10 cellular contexts compared by ENCODE assay signal in the genomic region with DNA sequence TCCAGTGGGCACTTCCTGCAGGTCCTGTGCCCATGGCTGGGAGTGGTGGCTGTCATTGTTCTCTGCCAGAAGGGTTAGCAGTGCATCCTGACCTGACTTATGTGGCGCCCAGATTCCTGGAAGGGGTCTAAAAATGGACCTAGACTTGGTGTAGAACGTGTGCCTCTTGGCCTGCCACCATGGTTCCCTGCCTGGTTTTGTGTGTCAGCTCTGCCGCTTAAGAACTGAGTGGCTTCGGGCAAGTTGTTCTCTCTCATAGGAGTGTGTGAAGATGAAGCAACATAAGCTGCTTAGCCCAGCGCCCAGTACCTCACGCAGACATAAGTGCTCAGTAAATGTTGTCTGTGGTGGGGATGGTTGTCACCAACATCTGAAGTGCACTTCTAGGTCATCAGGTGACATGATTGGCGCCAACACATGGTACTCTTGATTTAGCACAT. TPM values are rescaled to one million over a fixed set of nuclear protein-coding genes. Genes with fewer than 3 reads are reported as not detected.
DNase-seq lines count a peak whose midpoint lies in the region; ATAC-seq and TF ChIP-seq lines count a peak whose summit lies in the region.
"Had no signal": no experiment of that assay in that cellular context is flagged by ENCODE, and none has a peak within 500 bp of the region (broad histone marks: within the 10 kb centered on the region; RNA-seq: fewer than 3 reads in every experiment).

No MANE protein-coding gene starts in this region.

- peak overlapping the region in 58 of 59 donors; percentile 14 to 94 (median 79) for H3K27ac ChIP-seq in dorsolateral prefrontal cortex

- H3K4me3 Mint-ChIP-seq in osteocyte (ENCODE audit: unreplicated experiment) = no peak overlapping the region

- CTCF ChIA-PET in GM10248 (lab: Yijun Ruan, JAX) = interaction anchor here (1.0 to 2.9 kb wide), 9 partner anchors 8 to 442 kb away, joined by 3 to 10 read pairs (median 6); partner anchors contain the start of gene CEBPB

- no peaks in the 10 kb centered on the region for H3K27me3 Mint-ChIP-seq in osteocyte (ENCODE audit: unreplicated experiment)

- intact Hi-C loops in dorsolateral prefrontal cortex (cut with DNase I) = no loop called here

- peaks cover 6% of the 10 kb centered on the region for H3K9me3 Mint-ChIP-seq in osteocyte (ENCODE audit: unreplicated experiment)

- H3K27ac Mint-ChIP-seq in osteocyte (ENCODE audit: unreplicated experiment) = peak overlapping the region; percentile 94

- POLR2A ChIA-PET in GM10248 (lab: Yijun Ruan, JAX) = no interaction called here

- H3K4me1 Mint-ChIP-seq in osteocyte (ENCODE audit: unreplicated experiment) = peaks cover 46% of the 10 kb centered on the region

- ATAC-seq in GM21390 (IDR thresholded peaks at IDR 0.05; ENCODE audit: unreplicated experiment) = no peak

- TF ChIP-seq CTCF in dorsolateral prefrontal cortex (IDR thresholded peaks at IDR 0.05 in 54 of 56, conservative IDR thresholded peaks at IDR 0.05 in 2 of 56; ENCODE audit: low read depth in 1 of 56, partially characterized antibody in 56 of 56) (no peak), osteocyte (IDR thresholded peaks at IDR 0.05) (no peak), GM10248 (IDR thresholded peaks at IDR 0.05; ENCODE audit: control extremely low read depth, extremely low read depth, low read depth, missing control alignments) (no peak)

- no peak overlapping the region for H3K4me3 ChIP-seq in dorsolateral prefrontal cortex
- H3K4me3 ChIP-seq: MG63 had no signal

- peaks cover 20% of the 10 kb centered on the region for H3K36me3 Mint-ChIP-seq in osteocyte (ENCODE audit: unreplicated experiment)

- H3K27me3 ChIP-seq in dorsolateral prefrontal cortex = no peaks in the 10 kb centered on the region
- H3K27me3 ChIP-seq: MG63 had no signal

- DNase-seq in DMS153 (lab: John Stamatoyannopoulos, UW) (peak; percentile 88), NCI-H345 (lab: John Stamatoyannopoulos, UW) (peak; percentile 97), dorsolateral prefrontal cortex (no peak), osteocyte (ENCODE audit: extremely low spot score, unreplicated experiment) (no peak), superior temporal gyrus (ENCODE audit: extremely low spot score) (no peak), GM10248 (ENCODE audit: extremely low spot score) (no peak), iPS-NIHi11 (ENCODE audit: low spot score) (no peak)
- DNase-seq: stimulated activated naive CD4-positive, alpha-beta T cell had no signal

RNA-seq across cellular contexts. Expression of gene PTPN1, which starts 52.1 kb away (rescaled TPM):
- total RNA-seq in dorsolateral prefrontal cortex = 10 to 100 TPM; 15.9 to 29.2 (median 22.0) TPM
- 28.7 and 29.1 TPM in 2 replicates for total RNA-seq in osteocyte

Comparison
In these comparisons a context has a peak if more than half of its experiments do, and no peak if none do; other contexts are left out.
1. DNase-seq: peak in DMS153 (single experiment) and NCI-H345 (single experiment); none in dorsolateral prefrontal cortex (0 of 10), osteocyte (single experiment), superior temporal gyrus (single experiment), GM10248 (single experiment) and iPS-NIHi11 (single experiment).